8 cellular contexts compared by ENCODE assay signal in the genomic region with DNA sequence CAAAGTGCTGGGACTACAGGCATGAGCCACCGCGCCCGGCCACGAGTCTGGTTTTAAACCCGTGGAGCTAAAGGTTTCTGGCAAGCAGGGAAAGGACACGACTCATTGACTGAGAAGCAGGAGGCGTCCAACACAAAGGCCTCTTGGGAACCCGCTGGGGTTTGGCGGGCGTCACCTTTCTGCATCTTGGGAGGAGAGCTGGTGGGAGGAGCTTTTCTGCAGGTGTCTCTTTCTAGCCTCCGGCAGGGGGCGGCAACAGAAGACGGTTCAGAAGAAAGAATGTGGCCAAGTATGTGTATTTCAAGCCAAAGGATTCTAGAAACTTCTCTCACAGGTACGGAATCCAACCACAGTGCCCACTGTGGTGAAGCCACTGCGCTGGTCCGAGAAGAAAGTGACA.
A peak's percentile ranks its signal among the peaks of the same experiment; 100 is the strongest.
DNase-seq lines count a peak whose midpoint lies in the region; ATAC-seq lines count a peak whose summit lies in the region.

No MANE protein-coding gene starts in this region.

- peaks cover 8 to 16% (median 13%) of the 10 kb centered on the region in 4 donors for H3K4me1 Mint-ChIP-seq in naive thymus-derived CD8-positive, alpha-beta T cell

- H3K9me3 Mint-ChIP-seq in naive thymus-derived CD8-positive, alpha-beta T cell, result no peaks in the 10 kb centered on the region

- peak overlapping the region in 5 of 10 donors; percentile 11 to 34 (median 25) for H3K27ac Mint-ChIP-seq in naive thymus-derived CD8-positive, alpha-beta T cell

- no peaks in the 10 kb centered on the region for H3K9me3 ChIP-seq in esophagus (ENCODE audit: control insufficient read depth in 2 of 2, insufficient read depth in 1 of 2, low read depth in 1 of 2, low read length in 1 of 2)

- peak; percentile 50 for DNase-seq in DMS53 (lab: John Stamatoyannopoulos, UW)
- no peak for DNase-seq in DMS53 treated with DMSO at 0.1 percent for 48 hours (lab: John Stamatoyannopoulos, UW; ENCODE audit: unreplicated experiment)
- DNase-seq in NCI-H69 (lab: John Stamatoyannopoulos, UW), result peak; percentile 85
- DNase-seq in activated CD8-positive, alpha-beta memory T cell treated with anti-CD3 and anti-CD28 coated beads, Interleukin-2, amount 50 U/mL, for 24 hours (ENCODE audit: extremely low read depth), result peak; percentile 10
- DNase-seq in naive thymus-derived CD8-positive, alpha-beta T cell, result peak; percentile 45 to 83 (median 56)
- peak; percentile 62 for DNase-seq in stimulated activated naive CD8-positive, alpha-beta T cell treated with anti-CD3 and anti-CD28 coated beads, Interleukin-15, Interleukin-2, amounts not matched to agents 100 U/mL and 50 U/mL, for 24 hours
- no peak for DNase-seq in NCI-H1105 treated with DMSO at 0.1 percent for 48 hours (lab: John Stamatoyannopoulos, UW)

- 22 to 24% methylated on average over 16 of the region's 16 CpGs for WGBS in esophagus, 2 donors

- peak overlapping the region; percentile 74 to 82 for H3K27ac ChIP-seq in esophagus (ENCODE audit: low read depth in 2 of 2, low read length in 1 of 2)

- H3K27me3 ChIP-seq in esophagus (ENCODE audit: control insufficient read depth in 1 of 2, insufficient read depth in 2 of 2, low read length in 2 of 2), result no peaks in the 10 kb centered on the region

- H3K27me3 Mint-ChIP-seq in naive thymus-derived CD8-positive, alpha-beta T cell, result peaks cover 16 to 39% (median 23%) of the 10 kb centered on the region in 5 donors

- no peak overlapping the region for H3K4me3 Mint-ChIP-seq in naive thymus-derived CD8-positive, alpha-beta T cell

- no peaks in the 10 kb centered on the region for H3K36me3 ChIP-seq in esophagus (ENCODE audit: control insufficient read depth in 2 of 2, insufficient read depth in 2 of 2, low read length in 1 of 2)

- H3K4me3 ChIP-seq in esophagus (ENCODE audit: low read depth in 1 of 2, low read length in 2 of 2), result no peak overlapping the region

- POLR2A ChIA-PET in naive thymus-derived CD8-positive, alpha-beta T cell (lab: Charles Lee), result interaction anchor here (1.5 kb wide), 1 partner anchor 101 kb away, joined by 4 read pairs; no protein-coding TSS in a partner anchor

- H3K4me1 ChIP-seq in esophagus (ENCODE audit: control insufficient read depth in 2 of 2, insufficient read depth in 2 of 2, low read length in 1 of 2), result peaks cover 0 to 4% of the 10 kb centered on the region in 2 donors

- ATAC-seq in naive thymus-derived CD8-positive, alpha-beta T cell, result peak; percentile 26 to 79
- ATAC-seq in stimulated activated naive CD8-positive, alpha-beta T cell treated with anti-CD3 and anti-CD28 coated beads, Interleukin-15, Interleukin-2, amounts not matched to agents 100 U/mL and 50 U/mL, for 24 hours, result peak; percentile 49

- no peaks in the 10 kb centered on the region for H3K36me3 Mint-ChIP-seq in naive thymus-derived CD8-positive, alpha-beta T cell

Comparison
In these comparisons a context has a peak if more than half of its experiments do, and no peak if none do; other contexts are left out.
1. DNase-seq: peak in DMS53 (single experiment), NCI-H69 (single experiment), activated CD8-positive, alpha-beta memory T cell treated with anti-CD3 and anti-CD28 coated beads, Interleukin-2, amount 50 U/mL, for 24 hours (single experiment), naive thymus-derived CD8-positive, alpha-beta T cell (10 of 10) and stimulated activated naive CD8-positive, alpha-beta T cell treated with anti-CD3 and anti-CD28 coated beads, Interleukin-15, Interleukin-2, amounts not matched to agents 100 U/mL and 50 U/mL, for 24 hours (single experiment); none in DMS53 treated with DMSO at 0.1 percent for 48 hours (single experiment) and NCI-H1105 treated with DMSO at 0.1 percent for 48 hours (single experiment).